In the genomic region with DNA sequence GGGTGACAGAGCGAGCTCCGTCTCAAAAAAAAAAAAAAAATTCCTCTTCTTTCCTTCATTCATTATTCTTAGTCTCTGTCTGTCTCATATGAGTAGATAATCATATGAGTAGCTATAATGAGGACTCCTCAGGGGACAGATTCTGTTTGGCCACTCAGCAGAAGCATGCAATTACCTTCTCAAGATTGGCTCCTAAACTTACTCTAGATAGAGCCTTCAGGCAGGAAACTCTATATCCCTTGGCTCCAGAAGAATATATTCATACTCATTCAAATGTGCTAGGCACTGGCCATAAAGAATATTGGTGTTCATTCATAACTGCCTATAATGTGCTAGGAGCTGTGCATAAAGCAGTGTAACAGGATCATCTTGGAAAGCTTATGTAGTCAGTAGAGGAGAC, we compare ENCODE assay signal across 14 cellular contexts. TPM values are rescaled to one million over a fixed set of nuclear protein-coding genes. Genes with fewer than 3 reads are reported as not detected.
DNase-seq lines count a peak whose midpoint lies in the region; ATAC-seq, FAIRE-seq and TF ChIP-seq lines count a peak whose summit lies in the region.
"Had no signal": no experiment of that assay in that cellular context is flagged by ENCODE, and none has a peak within 500 bp of the region (broad histone marks: within the 10 kb centered on the region; RNA-seq: fewer than 3 reads in every experiment).

No MANE protein-coding gene starts in this region.

- H3K27me3 Mint-ChIP-seq in activated CD8-positive, alpha-beta memory T cell treated with anti-CD3 and anti-CD28 coated beads, Interleukin-2, amount 10 ng/mL, durations not matched to agents 7 days and 5 days = no peaks in the 10 kb centered on the region
- no peaks in the 10 kb centered on the region for H3K27me3 Mint-ChIP-seq in chondrocyte (ENCODE audit: low read depth)

- H3K27ac ChIP-seq in psoas muscle = peak overlapping the region; percentile 2

- ATAC-seq in activated CD8-positive, alpha-beta memory T cell treated with anti-CD3 and anti-CD28 coated beads, Interleukin-2, amount 10 ng/mL, durations not matched to agents 7 days and 5 days = no peak
- ATAC-seq in psoas muscle = no peak
- ATAC-seq: esophagus mucosa had no signal

- no peak for DNase-seq in activated CD8-positive, alpha-beta memory T cell treated with anti-CD3 and anti-CD28 coated beads, Interleukin-2, amount 10 ng/mL, durations not matched to agents 7 days and 5 days
- no peak for DNase-seq in activated CD8-positive, alpha-beta memory T cell treated with anti-CD3 and anti-CD28 coated beads for 24 hours
- DNase-seq in chondrocyte (ENCODE audit: low spot score) (no peak), psoas muscle (no peak), HTR-8/SVneo (ENCODE audit: insufficient read length, low spot score) (no peak), SIG-M5 treated with dmso at 0.1 percent for 504 hours (lab: John Stamatoyannopoulos, UW; ENCODE audit: unreplicated experiment) (no peak), hepatic stellate cell (ENCODE audit: low spot score) (no peak)
- DNase-seq: NCI-H1105, transverse colon had no signal

- peak overlapping the region; percentile 2 for H3K4me3 Mint-ChIP-seq in activated CD8-positive, alpha-beta memory T cell treated with anti-CD3 and anti-CD28 coated beads, Interleukin-2, amount 10 ng/mL, durations not matched to agents 7 days and 5 days
- no peak overlapping the region for H3K4me3 Mint-ChIP-seq in chondrocyte (ENCODE audit: unreplicated experiment)

- no peaks in the 10 kb centered on the region for H3K27me3 ChIP-seq in psoas muscle (ENCODE audit: insufficient read depth in 3 of 3, low read length in 2 of 3)
- H3K27me3 ChIP-seq: transverse colon had no signal

- H3K9me3 Mint-ChIP-seq in activated CD8-positive, alpha-beta memory T cell treated with anti-CD3 and anti-CD28 coated beads, Interleukin-2, amount 10 ng/mL, durations not matched to agents 7 days and 5 days (ENCODE audit: low read depth) = no peaks in the 10 kb centered on the region
- no peaks in the 10 kb centered on the region for H3K9me3 Mint-ChIP-seq in chondrocyte (ENCODE audit: low read depth)

- H3K4me1 Mint-ChIP-seq in activated CD8-positive, alpha-beta memory T cell treated with anti-CD3 and anti-CD28 coated beads, Interleukin-2, amount 10 ng/mL, durations not matched to agents 7 days and 5 days = peaks cover 41% of the 10 kb centered on the region
- peaks cover 39% of the 10 kb centered on the region for H3K4me1 Mint-ChIP-seq in chondrocyte (ENCODE audit: low read depth)

- H3K4me3 ChIP-seq in psoas muscle = no peak overlapping the region
- H3K4me3 ChIP-seq: HAP-1, transverse colon had no signal

- no peaks in the 10 kb centered on the region for H3K9me3 ChIP-seq in psoas muscle
- H3K9me3 ChIP-seq: HAP-1, transverse colon had no signal

- H3K36me3 Mint-ChIP-seq in activated CD8-positive, alpha-beta memory T cell treated with anti-CD3 and anti-CD28 coated beads, Interleukin-2, amount 10 ng/mL, durations not matched to agents 7 days and 5 days = peaks cover 48% of the 10 kb centered on the region
- peaks cover 23% of the 10 kb centered on the region for H3K36me3 Mint-ChIP-seq in chondrocyte (ENCODE audit: low read depth)

- H3K27ac Mint-ChIP-seq in activated CD8-positive, alpha-beta memory T cell treated with anti-CD3 and anti-CD28 coated beads, Interleukin-2, amount 10 ng/mL, durations not matched to agents 7 days and 5 days = peak overlapping the region; percentile 44
- peak overlapping the region; percentile 65 for H3K27ac Mint-ChIP-seq in chondrocyte (ENCODE audit: unreplicated experiment)

- FAIRE-seq in HTR-8/SVneo (lab: Jason Lieb, UNC) = no peak
- FAIRE-seq: islet of Langerhans had no signal

- CTCF ChIA-PET in activated CD8-positive, alpha-beta memory T cell treated with anti-CD3 and anti-CD28 coated beads, Interleukin-2, amount 10 ng/mL, durations not matched to agents 7 days and 5 days (lab: Charles Lee) = interaction anchor here (0.7 to 2.9 kb wide), 6 partner anchors 13 to 568 kb away, joined by 3 to 10 read pairs (median 4); a partner anchor contains a TSS

- peaks cover 9 to 52% of the 10 kb centered on the region in 2 donors for H3K36me3 ChIP-seq in psoas muscle (ENCODE audit: insufficient read depth in 1 of 2, low read depth in 1 of 2)

- WGBS in psoas muscle, 3 donors = 60% methylated on average over 2 of the region's 2 CpGs; no CpG with 5 or more reads in 2 of the 3 donors

- intact Hi-C loops in psoas muscle (cut with DNase I) = no loop called here

- no peak for TF ChIP-seq CTCF in chondrocyte (IDR thresholded peaks at IDR 0.05)
- TF ChIP-seq CTCF in psoas muscle (IDR thresholded peaks at IDR 0.05) = no peak

- H3K4me1 ChIP-seq in psoas muscle = peaks cover 16% of the 10 kb centered on the region

TF ChIP-seq in PFSK-1, 5 proteins besides CTCF, POLR2A, EP300 and RAD21:
- TF ChIP-seq POLR2AphosphoS5 (IDR thresholded peaks at IDR 0.05; ENCODE audit: low read depth, low read length) (peak; percentile 27; the same call in 1 of the 2 replicates), SIN3A (IDR thresholded peaks at IDR 0.05; ENCODE audit: borderline replicate concordance, insufficient read depth, low read length) (no peak), FOXP2 (optimal IDR thresholded peaks at IDR 0.05; ENCODE audit: borderline replicate concordance, extremely low read depth, extremely low read length, insufficient read depth) (no peak)
- TF ChIP-seq, protein P1, sequence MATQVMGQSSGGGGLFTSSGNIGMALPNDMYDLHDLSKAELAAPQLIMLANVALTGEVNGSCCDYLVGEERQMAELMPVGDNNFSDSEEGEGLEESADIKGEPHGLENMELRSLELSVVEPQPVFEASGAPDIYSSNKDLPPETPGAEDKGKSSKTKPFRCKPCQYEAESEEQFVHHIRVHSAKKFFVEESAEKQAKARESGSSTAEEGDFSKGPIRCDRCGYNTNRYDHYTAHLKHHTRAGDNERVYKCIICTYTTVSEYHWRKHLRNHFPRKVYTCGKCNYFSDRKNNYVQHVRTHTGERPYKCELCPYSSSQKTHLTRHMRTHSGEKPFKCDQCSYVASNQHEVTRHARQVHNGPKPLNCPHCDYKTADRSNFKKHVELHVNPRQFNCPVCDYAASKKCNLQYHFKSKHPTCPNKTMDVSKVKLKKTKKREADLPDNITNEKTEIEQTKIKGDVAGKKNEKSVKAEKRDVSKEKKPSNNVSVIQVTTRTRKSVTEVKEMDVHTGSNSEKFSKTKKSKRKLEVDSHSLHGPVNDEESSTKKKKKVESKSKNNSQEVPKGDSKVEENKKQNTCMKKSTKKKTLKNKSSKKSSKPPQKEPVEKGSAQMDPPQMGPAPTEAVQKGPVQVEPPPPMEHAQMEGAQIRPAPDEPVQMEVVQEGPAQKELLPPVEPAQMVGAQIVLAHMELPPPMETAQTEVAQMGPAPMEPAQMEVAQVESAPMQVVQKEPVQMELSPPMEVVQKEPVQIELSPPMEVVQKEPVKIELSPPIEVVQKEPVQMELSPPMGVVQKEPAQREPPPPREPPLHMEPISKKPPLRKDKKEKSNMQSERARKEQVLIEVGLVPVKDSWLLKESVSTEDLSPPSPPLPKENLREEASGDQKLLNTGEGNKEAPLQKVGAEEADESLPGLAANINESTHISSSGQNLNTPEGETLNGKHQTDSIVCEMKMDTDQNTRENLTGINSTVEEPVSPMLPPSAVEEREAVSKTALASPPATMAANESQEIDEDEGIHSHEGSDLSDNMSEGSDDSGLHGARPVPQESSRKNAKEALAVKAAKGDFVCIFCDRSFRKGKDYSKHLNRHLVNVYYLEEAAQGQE (IDR thresholded peaks at IDR 0.05; ENCODE audit: insufficient read depth in 1 of 2, low read depth in 2 of 2, low read length in 2 of 2) = no peak
TF ChIP-seq in PFSK-1: peak in this region for 1.

RNA-seq across cellular contexts. Expression of a gene that starts 2.2 kb away (rescaled TPM):
- total RNA-seq in activated CD8-positive, alpha-beta memory T cell treated with anti-CD3 and anti-CD28 coated beads, Interleukin-2, amount 10 ng/mL, durations not matched to agents 7 days and 5 days = 100 to 1,000 TPM in 1 of 2 experiments, 10 to 100 TPM in 1; 95.4 to 128 TPM
- 15.8 TPM for polyA plus RNA-seq in PFSK-1 (2012; ENCODE audit: insufficient read length, low read depth)
- total RNA-seq in chondrocyte = 36.0 to 43.5 TPM (median 38.4 TPM) in 3 replicates
- total RNA-seq in psoas muscle = 1 to 10 TPM; 2.1 to 3.0 (median 2.6) TPM
- 1 to 10 TPM; 1.8 to 3.0 (median 2.3) TPM for polyA plus RNA-seq in psoas muscle

RNA-seq across cellular contexts. Expression of a gene that starts 29.8 kb away (rescaled TPM):
- 100 to 1,000 TPM; 239 to 320 TPM for total RNA-seq in activated CD8-positive, alpha-beta memory T cell treated with anti-CD3 and anti-CD28 coated beads, Interleukin-2, amount 10 ng/mL, durations not matched to agents 7 days and 5 days
- polyA plus RNA-seq in PFSK-1 (2012; ENCODE audit: insufficient read length, low read depth) = 578 TPM
- 169 to 200 TPM (median 175 TPM) in 3 replicates for total RNA-seq in chondrocyte
- total RNA-seq in psoas muscle = 100 to 1,000 TPM; 156 to 228 (median 193) TPM
- 100 to 1,000 TPM; 153 to 307 (median 277) TPM for polyA plus RNA-seq in psoas muscle

RNA-seq across cellular contexts. Expression of a gene that starts 30.6 kb away (rescaled TPM):
- total RNA-seq in activated CD8-positive, alpha-beta memory T cell treated with anti-CD3 and anti-CD28 coated beads, Interleukin-2, amount 10 ng/mL, durations not matched to agents 7 days and 5 days = 10 to 100 TPM; 74.4 to 87.0 TPM
- polyA plus RNA-seq in PFSK-1 (2012; ENCODE audit: insufficient read length, low read depth) = 111 TPM
- total RNA-seq in chondrocyte (52.2 to 70.6 TPM (median 53.1 TPM) in 3 replicates), psoas muscle (10 to 100 TPM; 45.0 to 71.9 (median 60.1) TPM)
- 100 to 1,000 TPM in 2 of 3 donors, 10 to 100 TPM in 1; 98.7 to 149 (median 145) TPM for polyA plus RNA-seq in psoas muscle

RNA-seq across cellular contexts. Expression of a gene that starts 32.3 kb away (rescaled TPM):
- 100 to 1,000 TPM; 103 to 128 TPM for total RNA-seq in activated CD8-positive, alpha-beta memory T cell treated with anti-CD3 and anti-CD28 coated beads, Interleukin-2, amount 10 ng/mL, durations not matched to agents 7 days and 5 days
- polyA plus RNA-seq in PFSK-1 (2012; ENCODE audit: insufficient read length, low read depth) = 38.0 TPM
- total RNA-seq in chondrocyte (65.0 to 72.3 TPM (median 65.9 TPM) in 3 replicates), psoas muscle (100 to 1,000 TPM in 3 of 4 donors, 10 to 100 TPM in 1; 51.8 to 199 (median 107) TPM)
- 100 to 1,000 TPM; 131 to 284 (median 265) TPM for polyA plus RNA-seq in psoas muscle

RNA-seq across cellular contexts. Expression of a gene that starts 40.4 kb away (rescaled TPM):
- 1 to 10 TPM in 1 of 2 experiments, under 1 TPM in 1; 0.75 to 1.4 TPM for total RNA-seq in activated CD8-positive, alpha-beta memory T cell treated with anti-CD3 and anti-CD28 coated beads, Interleukin-2, amount 10 ng/mL, durations not matched to agents 7 days and 5 days
- not detected for polyA plus RNA-seq in PFSK-1 (2012; ENCODE audit: insufficient read length, low read depth)
- total RNA-seq in chondrocyte (not detected in 3 replicates), psoas muscle (under 1 TPM in 2 of 4 donors, not detected in 2; 0.17 to 0.49 TPM)
- polyA plus RNA-seq in psoas muscle = under 1 TPM; 0.09 to 0.25 (median 0.13) TPM
- total RNA-seq: esophagus mucosa, pulmonary artery endothelial cell had no signal
